ENCODE assay signal across 8 cellular contexts in genomic region chr20:44215125-44215524, GRCh38. TPM values are rescaled to one million over a fixed set of nuclear protein-coding genes. Genes with fewer than 3 reads are reported as not detected.
DNase-seq lines count a peak whose midpoint lies in the region; ATAC-seq and TF ChIP-seq lines count a peak whose summit lies in the region.

No MANE protein-coding gene starts in this region.

- no peak overlapping the region for H3K4me3 ChIP-seq in Jurkat, Clone E6-1 (ENCODE audit: low read length)
- no peak overlapping the region for H3K4me3 ChIP-seq in RWPE2 (ENCODE audit: severe bottlenecking)
- H3K4me3 ChIP-seq in parathyroid adenoma (ENCODE audit: low read depth, low read length): no peak overlapping the region
- no peak overlapping the region for H3K4me3 ChIP-seq in upper lobe of right lung

- no peak overlapping the region for H3K9ac ChIP-seq in parathyroid adenoma

- no peaks in the 10 kb centered on the region for H3K36me3 ChIP-seq in RWPE2 (ENCODE audit: low read depth)
- H3K36me3 ChIP-seq in parathyroid adenoma (ENCODE audit: control insufficient read depth, insufficient read depth, low read length): no peaks in the 10 kb centered on the region
- no peaks in the 10 kb centered on the region for H3K36me3 ChIP-seq in upper lobe of right lung

- ATAC-seq in RWPE2 (ENCODE audit: low read depth): peak; percentile 23; the same call in 2 of the 3 replicates
- ATAC-seq in foreskin keratinocyte: no peak
- peak; percentile 10 for ATAC-seq in upper lobe of right lung
- no peak for ATAC-seq in GM21576 (IDR thresholded peaks at IDR 0.05; ENCODE audit: unreplicated experiment)

- TF ChIP-seq CTCF in RWPE2 (IDR thresholded peaks at IDR 0.05; ENCODE audit: poor library complexity, severe bottlenecking): peak; percentile 100
- TF ChIP-seq CTCF in foreskin keratinocyte (conservative IDR thresholded peaks at IDR 0.05): peak; percentile 89
- peak; percentile 82 for TF ChIP-seq CTCF in parathyroid adenoma (IDR thresholded peaks at IDR 0.05)
- TF ChIP-seq CTCF in upper lobe of right lung (IDR thresholded peaks at IDR 0.05): peak; percentile 76

- H3K9me3 ChIP-seq in RWPE2 (ENCODE audit: severe bottlenecking) (no peaks in the 10 kb centered on the region), parathyroid adenoma (ENCODE audit: control insufficient read depth, low read length) (no peaks in the 10 kb centered on the region), upper lobe of right lung (no peaks in the 10 kb centered on the region)

- no peaks in the 10 kb centered on the region for H3K27me3 ChIP-seq in RWPE2 (ENCODE audit: insufficient read depth, poor library complexity, severe bottlenecking)
- no peaks in the 10 kb centered on the region for H3K27me3 ChIP-seq in foreskin keratinocyte
- H3K27me3 ChIP-seq in parathyroid adenoma (ENCODE audit: control insufficient read depth, insufficient read depth, low read length): no peaks in the 10 kb centered on the region
- no peaks in the 10 kb centered on the region for H3K27me3 ChIP-seq in upper lobe of right lung

- H2AFZ ChIP-seq in parathyroid adenoma: no peak overlapping the region

- intact Hi-C loops in upper lobe of right lung (cut with DNase I): loop anchor here (5.0 to 10.0 kb wide), 2 partner anchors 97 to 170 kb away; partner anchors contain the start of gene FITM2

- DNase-seq in Caki2 (ENCODE audit: low read depth): peak; percentile 66
- peak; percentile 68 for DNase-seq in Jurkat, Clone E6-1 (ENCODE audit: low read depth, low spot score)
- no peak for DNase-seq in RWPE2 (ENCODE audit: low spot score)
- peak; percentile 43 for DNase-seq in activated T-helper 9 cell treated with anti-CD3 and anti-CD28 coated beads, Interleukin-2, amount 50 U/mL, for 16 hours (ENCODE audit: low read depth)
- peak in 1 of 2 donors; percentile 44 for DNase-seq in foreskin keratinocyte
- DNase-seq in upper lobe of right lung: peak; percentile 78

- H3K4me1 ChIP-seq in RWPE2 (ENCODE audit: insufficient read depth, poor library complexity, severe bottlenecking) (peaks cover 25% of the 10 kb centered on the region), foreskin keratinocyte (peaks cover 15% of the 10 kb centered on the region), parathyroid adenoma (no peaks in the 10 kb centered on the region), upper lobe of right lung (peaks cover 22% of the 10 kb centered on the region)

- peaks cover 20% of the 10 kb centered on the region for H3K79me2 ChIP-seq in parathyroid adenoma

- in situ Hi-C loops in Caki2 (cut with HindIII; ENCODE audit: low pct_unique_long_range_greater_than_20kb, low sequenced_read_pairs): no loop called here

- no peak overlapping the region for H3K4me2 ChIP-seq in parathyroid adenoma (ENCODE audit: low read length)

- H3K27ac ChIP-seq in RWPE2 (ENCODE audit: poor library complexity, severe bottlenecking) (no peak overlapping the region), foreskin keratinocyte (no peak overlapping the region), parathyroid adenoma (no peak overlapping the region), upper lobe of right lung (no peak overlapping the region)

RNA-seq across cellular contexts. Expression of gene OSER1, which starts 4.6 kb away (rescaled TPM):
- total RNA-seq in Caki2 (2014; rRNA removed; shearing (Covaris generic); ENCODE audit: low replicate concordance): 72.4 and 79.6 TPM in 2 replicates
- 33.9 TPM for polyA plus RNA-seq in Jurkat, Clone E6-1 (2012; ENCODE audit: insufficient read depth, insufficient read length)
- total RNA-seq in foreskin keratinocyte (29.9 and 32.9 TPM in 2 replicates), upper lobe of right lung (29.6 TPM)
- 27.6 and 33.1 TPM in 2 replicates for polyA plus RNA-seq in foreskin keratinocyte

RNA-seq across cellular contexts. Expression of gene JPH2, which starts 28.1 kb away (rescaled TPM):
- total RNA-seq in Caki2 (2014; rRNA removed; shearing (Covaris generic); ENCODE audit: low replicate concordance): 0.57 TPM in 1 of 2 replicates, not detected in the other
- polyA plus RNA-seq in Jurkat, Clone E6-1 (2012; ENCODE audit: insufficient read depth, insufficient read length): not detected
- total RNA-seq in foreskin keratinocyte (7.1 and 7.8 TPM in 2 replicates), upper lobe of right lung (7.9 TPM)
- 2.6 and 3.0 TPM in 2 replicates for polyA plus RNA-seq in foreskin keratinocyte

RNA-seq across cellular contexts. Expression of gene GDAP1L1, which starts 32.0 kb away (rescaled TPM):
- 0.37 TPM in 1 of 2 replicates, not detected in the other for total RNA-seq in Caki2 (2014; rRNA removed; shearing (Covaris generic); ENCODE audit: low replicate concordance)
- not detected for polyA plus RNA-seq in Jurkat, Clone E6-1 (2012; ENCODE audit: insufficient read depth, insufficient read length)
- total RNA-seq in foreskin keratinocyte (not detected in 2 replicates), upper lobe of right lung (not detected)
- not detected in 2 replicates for polyA plus RNA-seq in foreskin keratinocyte

Comparison
In these comparisons a context has a peak if more than half of its experiments do, and no peak if none do; other contexts are left out.
1. ATAC-seq: peak in RWPE2 (single experiment) and upper lobe of right lung (single experiment); none in foreskin keratinocyte (single experiment) and GM21576 (single experiment).
2. Peak in every context shown above with its lines, with median percentiles within 50 percentile points of each other: CTCF ChIP-seq.